ENCODE assay signal across 2 cellular contexts in genomic region chr4:2390780-2391490, GRCh38.
TF ChIP-seq lines count a peak whose summit lies in the region.

No MANE protein-coding gene starts in this region.

TF ChIP-seq in GM23338, 12 proteins besides CTCF, POLR2A, EP300 and RAD21:
- TF ChIP-seq POLR2AphosphoS5 (IDR thresholded peaks at IDR 0.05; ENCODE audit: low read depth) (no peak), CREB1 (CRISPR knock-in tag; IDR thresholded peaks at IDR 0.05; ENCODE audit: low read depth) (no peak), ZNF331 (CRISPR knock-in tag; IDR thresholded peaks at IDR 0.05; ENCODE audit: low read depth) (no peak), REST (IDR thresholded peaks at IDR 0.05; ENCODE audit: unreplicated experiment) (no peak), EZH2phosphoT487 (IDR thresholded peaks at IDR 0.05; ENCODE audit: unreplicated experiment) (no peak), ZNF462 (CRISPR knock-in tag; IDR thresholded peaks at IDR 0.05) (no peak), STAT1 (IDR thresholded peaks at IDR 0.05; ENCODE audit: unreplicated experiment) (no peak), ZNF114 (CRISPR knock-in tag; IDR thresholded peaks at IDR 0.05) (no peak), NANOG (IDR thresholded peaks at IDR 0.05; ENCODE audit: borderline replicate concordance) (no peak), JUNB (IDR thresholded peaks at IDR 0.05; ENCODE audit: unreplicated experiment) (no peak), ETS1 (IDR thresholded peaks at IDR 0.05) (no peak), EZH2 (IDR thresholded peaks at IDR 0.05; ENCODE audit: low read depth, unreplicated experiment) (no peak)

TF ChIP-seq in GM12878, 131 proteins besides CTCF, POLR2A, EP300 and RAD21:
- no peak for TF ChIP-seq BCL11A (IDR thresholded peaks at IDR 0.05; ENCODE audit: low read depth, low read length)
- TF ChIP-seq KLF5 (IDR thresholded peaks at IDR 0.05; ENCODE audit: partially characterized antibody): no peak
- no peak for TF ChIP-seq CUX1 (IDR thresholded peaks at IDR 0.05; ENCODE audit: insufficient replicate concordance, low read depth, low read length)
- no peak for TF ChIP-seq JUNB (IDR thresholded peaks at IDR 0.05)
- no peak for TF ChIP-seq LARP7 (IDR thresholded peaks at IDR 0.05)
- no peak for TF ChIP-seq ZNF622 (IDR thresholded peaks at IDR 0.05)
- no peak for TF ChIP-seq NFYA (IDR thresholded peaks at IDR 0.05; ENCODE audit: borderline replicate concordance, low read depth, low read length)
- TF ChIP-seq ELK1 (IDR thresholded peaks at IDR 0.05; ENCODE audit: low read depth, low read length): no peak
- TF ChIP-seq IKZF2 (IDR thresholded peaks at IDR 0.05): no peak
